In genomic region chr6:1387632-1388031, GRCh38 we compare ENCODE assay signal across 22 cellular contexts. TPM values are rescaled to one million over a fixed set of nuclear protein-coding genes. Genes with fewer than 3 reads are reported as not detected.
A peak's percentile ranks its signal among the peaks of the same experiment; 100 is the strongest.
DNase-seq lines count a peak whose midpoint lies in the region; ATAC-seq, FAIRE-seq and TF ChIP-seq lines count a peak whose summit lies in the region.
"Had no signal": no experiment of that assay in that cellular context is flagged by ENCODE, and none has a peak within 500 bp of the region (broad histone marks: within the 10 kb centered on the region; RNA-seq: fewer than 3 reads in every experiment).

No MANE protein-coding gene starts in this region.

- H3K36me3 ChIP-seq in SK-N-SH (replicated peaks in 1 of 2; ENCODE audit: control insufficient read depth in 1 of 2, insufficient read depth in 2 of 2, low read length in 1 of 2) (no peaks in the 10 kb centered on the region), H1 (ENCODE audit: control insufficient read depth in 2 of 4, insufficient read depth in 4 of 4, low read length in 3 of 4) (peaks cover 0 to 3% (median 0%) of the 10 kb centered on the region in 4 experiments; a peak in 1 of 8 replicates), muscle layer of duodenum (ENCODE audit: control insufficient read depth in 1 of 2, insufficient read depth in 2 of 2, low read length in 2 of 2) (no peaks in the 10 kb centered on the region), upper lobe of left lung (no peaks in the 10 kb centered on the region)
- H3K36me3 ChIP-seq: BLaER1, MG63, tibial artery had no signal

- H4K20me1 ChIP-seq in SK-N-SH (ENCODE audit: insufficient read depth) (no peaks in the 10 kb centered on the region), H1 (replicated peaks in 1 of 2; ENCODE audit: control insufficient read depth in 1 of 2, insufficient read depth in 2 of 2, low read length in 2 of 2) (peaks cover 15 to 36% of the 10 kb centered on the region in 2 experiments)

- no peak for DNase-seq in SK-N-SH
- DNase-seq in H1 (ENCODE audit: low read depth in 1 of 2, low spot score in 2 of 2), result no peak
- no peak for DNase-seq in upper lobe of left lung
- DNase-seq in C1 segment of cervical spinal cord (lab: John Stamatoyannopoulos, UW), result no peak
- DNase-seq in KG1 (lab: John Stamatoyannopoulos, UW), result no peak
- DNase-seq: activated CD4-positive, alpha-beta memory T cell treated with anti-CD3 and anti-CD28 coated beads, Interleukin-2, amount 10 ng/mL, durations not matched to agents 7 days and 5 days; activated CD4-positive, CD25-positive, alpha-beta regulatory T cell; activated naive CD4-positive, alpha-beta T cell treated with anti-CD3 and anti-CD28 coated beads for 36 hours; activated T-cell treated with anti-CD3 and anti-CD28 coated beads, Interleukin-2, amount 50 U/mL, for 1 hour; cerebellar nuclear complex; kidney glomerular epithelial cell; MG63; PC-9; tibial artery had no signal

- WGBS in SK-N-SH (ENCODE audit: low lambda C conversion rate), result 19% methylated on average over 11 of the region's 12 CpGs
- WGBS in H1 (ENCODE audit: extremely low coverage in 1 of 2, insufficient coverage in 1 of 2, insufficient read length in 1 of 2, insufficient replicate concordance in 2 of 2, low coverage in 1 of 2, low lambda C conversion rate in 2 of 2, missing lambda C conversion rate in 1 of 2), 2 experiments, result 12% methylated on average over 11 of the region's 12 CpGs; no CpG with 5 or more reads in 1 of the 2 experiments
- WGBS in upper lobe of left lung, 2 donors, result 24 to 27% methylated on average over 12 of the region's 12 CpGs

- TF ChIP-seq EP300 in SK-N-SH (IDR thresholded peaks at IDR 0.05; ENCODE audit: borderline replicate concordance in 1 of 2, low read depth in 1 of 2, low read length in 1 of 2) (no peak), H1 (IDR thresholded peaks at IDR 0.05; ENCODE audit: borderline replicate concordance in 1 of 2, low read depth in 2 of 2, low read length in 2 of 2) (no peak), upper lobe of left lung (IDR thresholded peaks at IDR 0.05) (no peak)

- H3K9ac ChIP-seq in SK-N-SH (no peak overlapping the region), H1 (replicated peaks in 1 of 4; ENCODE audit: extremely low read depth in 1 of 4, low read depth in 3 of 4, low read length in 3 of 4) (no peak overlapping the region)
- H3K9ac ChIP-seq: BLaER1 had no signal

- H3K23ac ChIP-seq in H1 (ENCODE audit: insufficient read length), result no peak overlapping the region

- peaks cover 2% of the 10 kb centered on the region; the same call in 1 of the 2 replicates for H3K23me2 ChIP-seq in H1 (ENCODE audit: low read depth, low read length)

- no peak overlapping the region for H3K14ac ChIP-seq in H1 (ENCODE audit: insufficient read length)

- no peak for TF ChIP-seq RAD21 in SK-N-SH (IDR thresholded peaks at IDR 0.05; ENCODE audit: low read length)
- no peak for TF ChIP-seq RAD21 in H1 (IDR thresholded peaks at IDR 0.05 in 1 of 2, conservative IDR thresholded peaks at IDR 0.05 in 1 of 2; ENCODE audit: low read depth in 2 of 2, low read length in 2 of 2)

- no peak overlapping the region for H2BK20ac ChIP-seq in H1 (ENCODE audit: low read length)

- H3K27ac ChIP-seq in SK-N-SH (ENCODE audit: low read depth in 2 of 2, low read length in 1 of 2) (no peak overlapping the region), H1 (ENCODE audit: low read depth, low read length) (no peak overlapping the region), muscle layer of duodenum (ENCODE audit: low read length) (peak overlapping the region; percentile 72), upper lobe of left lung (peak overlapping the region in 3 of 4 donors; percentile 57 to 88 (median 77))
- H3K27ac ChIP-seq: 22Rv1, BLaER1, PC-9, tibial artery had no signal

- no peak for FAIRE-seq in H1 (lab: Jason Lieb, UNC)
- FAIRE-seq: astrocyte, D721Med had no signal

- no peak for TF ChIP-seq POLR2A in H1 (IDR thresholded peaks at IDR 0.05; ENCODE audit: control extremely low read depth in 1 of 2, low read depth in 2 of 2, low read length in 2 of 2)
- no peak for TF ChIP-seq POLR2A in upper lobe of left lung (IDR thresholded peaks at IDR 0.05)

- no peak overlapping the region for H3K56ac ChIP-seq in H1 (replicated peaks; ENCODE audit: insufficient read length, low read depth, low read length)

- TF ChIP-seq CTCF in SK-N-SH (IDR thresholded peaks at IDR 0.05), result no peak
- TF ChIP-seq CTCF in H1 (IDR thresholded peaks at IDR 0.05; ENCODE audit: control extremely low read depth in 1 of 3, insufficient read depth in 1 of 3, low read depth in 1 of 3, low read length in 3 of 3), result no peak
- no peak for TF ChIP-seq CTCF in upper lobe of left lung (IDR thresholded peaks at IDR 0.05)

- no peak overlapping the region for H4K8ac ChIP-seq in H1 (ENCODE audit: extremely low read depth, insufficient read depth, low read length)

- H3K4me2 ChIP-seq in SK-N-SH (no peak overlapping the region), H1 (ENCODE audit: insufficient read depth in 1 of 2, low read depth in 2 of 2, low read length in 2 of 2) (peak overlapping the region; percentile 28 to 41; a peak in 2 of 4 replicates)
- H3K4me2 ChIP-seq: PC-9 had no signal

- H4K91ac ChIP-seq in H1 (replicated peaks; ENCODE audit: insufficient read length, low read length), result no peak overlapping the region

- H2BK120ac ChIP-seq in H1 (replicated peaks; ENCODE audit: low read depth, low read length), result no peak overlapping the region

- no peak overlapping the region for H4K5ac ChIP-seq in H1 (ENCODE audit: insufficient read length, low read depth, low read length)

- H3K79me2 ChIP-seq in SK-N-SH (ENCODE audit: insufficient read depth) (no peaks in the 10 kb centered on the region), H1 (ENCODE audit: control insufficient read depth in 1 of 2, insufficient read depth in 2 of 2, low read length in 2 of 2) (no peaks in the 10 kb centered on the region)

- POLR2A ChIA-PET in SK-N-SH (lab: Yijun Ruan, JAX) (no interaction called here), H1 (lab: Charles Lee; ENCODE audit: partially characterized antibody) (interaction anchor here (1.2 kb wide), 1 partner anchor 13 kb away, joined by 4 read pairs; no protein-coding TSS in a partner anchor)

- H3K27me3 ChIP-seq in SK-N-SH (ENCODE audit: insufficient read depth) (peaks cover 82% of the 10 kb centered on the region), H1 (replicated peaks in 1 of 4; ENCODE audit: control insufficient read depth in 3 of 4, extremely low read depth in 1 of 4, insufficient read depth in 3 of 4, low read length in 3 of 4) (peaks cover 92 to 100% (median 97%) of the 10 kb centered on the region in 4 experiments), muscle layer of duodenum (ENCODE audit: low read depth, low read length) (peaks cover 44% of the 10 kb centered on the region), upper lobe of left lung (peaks cover 0 to 87% (median 39%) of the 10 kb centered on the region in 4 donors)
- H3K27me3 ChIP-seq: MG63 had no signal

- H3K4me1 ChIP-seq in SK-N-SH (ENCODE audit: control insufficient read depth in 1 of 2, insufficient read depth in 2 of 2, low read depth in 1 of 2, low read length in 1 of 2) (no peaks in the 10 kb centered on the region), H1 (replicated peaks in 1 of 4; ENCODE audit: control insufficient read depth in 3 of 4, insufficient read depth in 4 of 4, low read length in 3 of 4) (peaks cover 0 to 38% (median 19%) of the 10 kb centered on the region in 4 experiments; a peak in 6 of 7 replicates), muscle layer of duodenum (ENCODE audit: control insufficient read depth in 1 of 2, insufficient read depth in 2 of 2, low read length in 2 of 2) (peaks cover 0 to 42% of the 10 kb centered on the region in 2 donors), upper lobe of left lung (peaks cover 29 to 54% (median 34%) of the 10 kb centered on the region in 4 donors)

- no peak overlapping the region for H2BK15ac ChIP-seq in H1 (ENCODE audit: low read length)

- H3F3A ChIP-seq in SK-N-SH (replicated peaks; ENCODE audit: insufficient read depth), result no peaks in the 10 kb centered on the region

- H3K4me3 ChIP-seq in SK-N-SH (ENCODE audit: low read depth in 2 of 2, low read length in 1 of 2) (no peak overlapping the region), H1 (ENCODE audit: extremely low read depth in 1 of 4, insufficient read depth in 2 of 4, low read depth in 3 of 4, low read length in 4 of 4) (no peak overlapping the region), muscle layer of duodenum (ENCODE audit: low read depth in 1 of 2, low read length in 2 of 2) (peak overlapping the region; percentile 11 to 19), upper lobe of left lung (peak overlapping the region in 3 of 4 donors; percentile 2 to 54 (median 52))
- H3K4me3 ChIP-seq: BLaER1, MG63, PC-9, tibial artery had no signal

- H2BK12ac ChIP-seq in H1 (ENCODE audit: low read depth, low read length), result no peak overlapping the region

- no peak overlapping the region for H2BK5ac ChIP-seq in H1 (ENCODE audit: low read depth, low read length)

- CTCF ChIA-PET in SK-N-SH (lab: Yijun Ruan, JAX), result interaction anchor here (0.9 to 3.2 kb wide), 3 partner anchors 9 to 794 kb away, joined by 3 to 37 read pairs (median 10); no protein-coding TSS in a partner anchor
- CTCF ChIA-PET in H1 (lab: Charles Lee; ENCODE audit: partially characterized antibody), result interaction anchor here (0.8 to 3.1 kb wide), 9 partner anchors 9 to 75 kb away, joined by 3 to 17 read pairs (median 4); no protein-coding TSS in a partner anchor

- peak; percentile 9; the same call in 2 of the 3 replicates for ATAC-seq in SK-N-SH treated with all-trans-retinoic acid at 6 μM for 48 hours
- no peak for ATAC-seq in upper lobe of left lung (ENCODE audit: low FRiP score in 2 of 2)
- ATAC-seq in HG03442 (IDR thresholded peaks at IDR 0.05; ENCODE audit: unreplicated experiment), result no peak

- H3K9me3 ChIP-seq in SK-N-SH (no peaks in the 10 kb centered on the region), H1 (ENCODE audit: insufficient read depth in 2 of 2, low read depth in 1 of 2, low read length in 1 of 2) (no peaks in the 10 kb centered on the region), muscle layer of duodenum (ENCODE audit: control insufficient read depth in 1 of 2, low read length in 2 of 2) (no peaks in the 10 kb centered on the region), upper lobe of left lung (no peaks in the 10 kb centered on the region)
- H3K9me3 ChIP-seq: MG63, tibial artery had no signal

- no peak overlapping the region for H2AFZ ChIP-seq in SK-N-SH (ENCODE audit: low read depth)
- no peak overlapping the region for H2AFZ ChIP-seq in H1 (ENCODE audit: low read length)
- H2AFZ ChIP-seq: PC-9 had no signal

- no peak overlapping the region for H3K4ac ChIP-seq in H1 (replicated peaks; ENCODE audit: insufficient read length, low read depth, low read length)

- H3K79me1 ChIP-seq in H1 (ENCODE audit: low read depth, low read length), result no peaks in the 10 kb centered on the region

- no peaks in the 10 kb centered on the region for H3K9me2 ChIP-seq in SK-N-SH

- no peak overlapping the region for H3K18ac ChIP-seq in H1 (ENCODE audit: extremely low read depth, low read length)

- H2AK5ac ChIP-seq in H1 (ENCODE audit: low read depth, low read length), result no peak overlapping the region

RNA-seq across cellular contexts. Expression of gene FOXF2, which starts 1.7 kb away (rescaled TPM):
- not detected in 2 replicates for polyA plus RNA-seq in SK-N-SH (2012; rRNA removed)
- not detected in 2 replicates for polyA plus RNA-seq in SK-N-SH (2012; cell fraction: cytosol; rRNA removed)
- polyA plus RNA-seq in SK-N-SH (2012; cell fraction: nucleus; rRNA removed), result not detected in 2 replicates
- not detected in 2 replicates for total RNA-seq in H1 (2021; fragmentation: NEBNext Ultra II Directional; extraction: Animal tissue kit (Norgen Biotek cat#: 25700))
- 0.05 TPM in 2 replicates for polyA plus RNA-seq in H1 (2011; rRNA removed)
- 0.08 TPM for polyA plus RNA-seq in H1 (2011; cell fraction: cytosol; rRNA removed)
- not detected for polyA plus RNA-seq in H1 (2011; cell fraction: nucleus; rRNA removed)
- polyA plus RNA-seq in H1 (2012, experiment 1 of 2), result not detected in 4 replicates
- not detected for polyA plus RNA-seq in H1 (2012, experiment 2 of 2)
- 0.06 TPM for polyA plus RNA-seq in H1 (2013, experiment 1 of 2)
- not detected for polyA plus RNA-seq in H1 (2013, experiment 2 of 2)
- polyA minus RNA-seq in H1 (2011; rRNA and poly(A)+ RNA removed), result not detected in 2 replicates
- 0.81 TPM for polyA minus RNA-seq in H1 (2011; cell fraction: cytosol; rRNA and poly(A)+ RNA removed)
- 0.30 TPM for polyA minus RNA-seq in H1 (2011; cell fraction: nucleus; rRNA and poly(A)+ RNA removed)
- 10 to 100 TPM in 2 of 6 donors, 1 to 10 TPM in 4; 5.5 to 17.7 (median 8.8) TPM for total RNA-seq in upper lobe of left lung
- total RNA-seq: activated CD4-positive, alpha-beta memory T cell treated with anti-CD3 and anti-CD28 coated beads, Interleukin-2, amount 10 ng/mL, durations not matched to agents 7 days and 5 days; activated naive CD4-positive, alpha-beta T cell treated with anti-CD3 and anti-CD28 coated beads for 36 hours; G401; PC-9 had no signal

Comparison
In these comparisons a context has a peak if more than half of its experiments do, and no peak if none do; other contexts are left out.
1. H3K27ac ChIP-seq: peak in muscle layer of duodenum (single experiment) and upper lobe of left lung (3 of 4); none in SK-N-SH (0 of 2) and H1 (single experiment).
2. H3K4me3 ChIP-seq: peak in muscle layer of duodenum (2 of 2) and upper lobe of left lung (3 of 4); none in SK-N-SH (0 of 2) and H1 (0 of 4).